In the genomic region with DNA sequence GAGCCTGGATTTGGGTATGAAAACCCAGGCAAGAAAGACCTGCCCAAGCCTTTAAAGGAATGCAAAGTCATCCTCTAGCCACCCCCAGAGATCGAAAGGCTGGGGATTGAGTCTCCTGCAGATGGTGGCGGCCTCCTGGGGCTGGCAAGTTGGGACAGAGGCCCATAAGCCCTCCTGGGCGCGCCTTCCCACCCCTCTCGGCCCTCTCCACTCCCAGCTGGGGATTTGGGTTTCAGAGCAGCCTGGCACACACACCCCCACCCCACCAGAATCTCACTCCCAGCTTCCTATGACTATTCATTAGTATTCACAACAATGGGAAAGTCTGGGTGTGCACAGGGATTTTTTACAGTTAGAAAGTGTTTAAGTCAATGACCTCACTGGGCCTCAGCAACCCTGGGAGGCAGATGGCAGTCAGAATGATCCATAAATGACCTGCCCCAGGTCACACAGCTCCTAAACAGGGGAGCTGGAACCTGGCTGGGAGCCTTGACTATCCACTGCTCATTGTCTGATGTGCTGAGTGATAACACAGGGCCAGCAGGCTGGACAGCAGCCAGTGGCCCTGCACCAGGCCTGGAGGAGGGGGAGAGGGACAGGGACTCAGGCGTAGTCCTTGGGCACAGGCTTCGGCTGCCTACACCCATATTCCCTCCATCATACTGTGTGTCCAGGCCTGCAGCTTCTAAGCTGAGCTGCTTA, we compare ENCODE assay signal across 6 cellular contexts. TPM values are rescaled to one million over a fixed set of nuclear protein-coding genes. Genes with fewer than 3 reads are reported as not detected.
DNase-seq lines count a peak whose midpoint lies in the region; ATAC-seq and TF ChIP-seq lines count a peak whose summit lies in the region.

No MANE protein-coding gene starts in this region.

- peaks cover 0 to 65% (median 24%) of the 10 kb centered on the region in 3 donors for H3K4me1 ChIP-seq in gastroesophageal sphincter
- H3K4me1 ChIP-seq in testis, result peaks cover 60% of the 10 kb centered on the region

- no peak for TF ChIP-seq CTCF in gastroesophageal sphincter (IDR thresholded peaks at IDR 0.05)
- TF ChIP-seq CTCF in testis (IDR thresholded peaks at IDR 0.05), result no peak

- H3K27ac ChIP-seq in gastroesophageal sphincter, result peak overlapping the region in 3 of 4 donors; percentile 10 to 49 (median 38)
- peak overlapping the region; percentile 14 to 39 for H3K27ac ChIP-seq in testis

- peak overlapping the region; percentile 15 for H3K27ac Mint-ChIP-seq in T-helper 1 cell treated with Interleukin-12 subunit alpha and Interleukin-12 subunit beta and Interleukin-4 antibody, amounts not matched to agents 30 μg/mL and 1 μg/mL, for 36 hours

- ATAC-seq in gastroesophageal sphincter (no peak), HG03342 (IDR thresholded peaks at IDR 0.05; ENCODE audit: unreplicated experiment) (no peak)

- no peaks in the 10 kb centered on the region for H3K9me3 Mint-ChIP-seq in T-helper 1 cell treated with Interleukin-12 subunit alpha and Interleukin-12 subunit beta and Interleukin-4 antibody, amounts not matched to agents 30 μg/mL and 1 μg/mL, for 36 hours

- peaks cover 10% of the 10 kb centered on the region for H3K36me3 Mint-ChIP-seq in T-helper 1 cell treated with Interleukin-12 subunit alpha and Interleukin-12 subunit beta and Interleukin-4 antibody, amounts not matched to agents 30 μg/mL and 1 μg/mL, for 36 hours (ENCODE audit: low read depth)

- H3K9me3 ChIP-seq in gastroesophageal sphincter (no peaks in the 10 kb centered on the region), testis (no peaks in the 10 kb centered on the region)

- peaks cover 37% of the 10 kb centered on the region for H3K4me1 Mint-ChIP-seq in T-helper 1 cell treated with Interleukin-12 subunit alpha and Interleukin-12 subunit beta and Interleukin-4 antibody, amounts not matched to agents 30 μg/mL and 1 μg/mL, for 36 hours (ENCODE audit: low read depth)

- DNase-seq in T-helper 1 cell, result no peak
- DNase-seq in testis, result no peak
- DNase-seq in middle frontal gyrus (ENCODE audit: extremely low spot score, low spot score), result no peak

- intact Hi-C loops in testis (cut with DNase I; ENCODE audit: low total_unique reads), result loop anchor here (5.0 kb wide), 1 partner anchor 48 kb away; the partner anchor contains the start of gene CD300LF

- peaks cover 8% of the 10 kb centered on the region for H3K27me3 ChIP-seq in gastroesophageal sphincter
- H3K27me3 ChIP-seq in testis, result no peaks in the 10 kb centered on the region

- H3K27me3 Mint-ChIP-seq in T-helper 1 cell treated with Interleukin-12 subunit alpha and Interleukin-12 subunit beta and Interleukin-4 antibody, amounts not matched to agents 30 μg/mL and 1 μg/mL, for 36 hours (ENCODE audit: low read depth), result no peaks in the 10 kb centered on the region

- TF ChIP-seq EP300 in gastroesophageal sphincter (IDR thresholded peaks at IDR 0.05), result no peak

- peaks cover 0 to 3% of the 10 kb centered on the region in 2 donors for H3K36me3 ChIP-seq in gastroesophageal sphincter
- H3K36me3 ChIP-seq in testis (ENCODE audit: low read depth, missing control alignments), result no peaks in the 10 kb centered on the region

- no peak overlapping the region for H3K4me3 Mint-ChIP-seq in T-helper 1 cell treated with Interleukin-12 subunit alpha and Interleukin-12 subunit beta and Interleukin-4 antibody, amounts not matched to agents 30 μg/mL and 1 μg/mL, for 36 hours

- TF ChIP-seq POLR2A in gastroesophageal sphincter (IDR thresholded peaks at IDR 0.05) (no peak), testis (IDR thresholded peaks at IDR 0.05) (no peak)

- H3K4me3 ChIP-seq in gastroesophageal sphincter (no peak overlapping the region), testis (no peak overlapping the region)

- 33 to 87% methylated on average over 1 to 5 of the region's 7 CpGs for WGBS in gastroesophageal sphincter (ENCODE audit: low coverage in 1 of 2), 2 donors
- WGBS in testis, 2 donors, result 71 to 85% methylated on average over 5 to 7 of the region's 7 CpGs

RNA-seq across cellular contexts. Expression of gene NHERF1, which starts 12.1 kb away (rescaled TPM):
- total RNA-seq in gastroesophageal sphincter, result 10 to 100 TPM; 10.3 to 25.7 (median 19.9) TPM
- 10 to 100 TPM; 26.9 to 28.6 TPM for total RNA-seq in testis
- 69.2 TPM for polyA plus RNA-seq in testis (ENCODE audit: insufficient read depth, low read depth, low replicate concordance)

RNA-seq across cellular contexts. Expression of gene NAT9, which starts 15.6 kb away (rescaled TPM):
- total RNA-seq in gastroesophageal sphincter (10 to 100 TPM; 21.7 to 34.7 (median 26.3) TPM), testis (10 to 100 TPM; 45.6 to 51.3 TPM)
- 43.8 TPM for polyA plus RNA-seq in testis (ENCODE audit: insufficient read depth, low read depth, low replicate concordance)

RNA-seq across cellular contexts. Expression of gene RAB37, which starts 23.5 kb away (rescaled TPM):
- total RNA-seq in gastroesophageal sphincter (1 to 10 TPM; 1.2 to 5.1 (median 2.0) TPM), testis (under 1 TPM; 0.81 to 0.94 TPM)
- 1.9 TPM for polyA plus RNA-seq in testis (ENCODE audit: insufficient read depth, low read depth, low replicate concordance)

RNA-seq across cellular contexts. Expression of gene CD300LF, which starts 47.8 kb away (rescaled TPM):
- under 1 TPM in 1 of 4 donors, not detected in 3; 0.27 TPM for total RNA-seq in gastroesophageal sphincter
- 1 to 10 TPM in 1 of 2 donors, under 1 TPM in 1; 0.43 to 1.1 TPM for total RNA-seq in testis
- 0.79 TPM for polyA plus RNA-seq in testis (ENCODE audit: insufficient read depth, low read depth, low replicate concordance)
